ENCODE assay signal across 9 cellular contexts in genomic region chr1:27632387-27633297, GRCh38. TPM values are rescaled to one million over a fixed set of nuclear protein-coding genes. Genes with fewer than 3 reads are reported as not detected.
A peak's percentile ranks its signal among the peaks of the same experiment; 100 is the strongest.
DNase-seq lines count a peak whose midpoint lies in the region; ATAC-seq, FAIRE-seq and TF ChIP-seq lines count a peak whose summit lies in the region.
"Had no signal": no experiment of that assay in that cellular context is flagged by ENCODE, and none has a peak within 500 bp of the region (broad histone marks: within the 10 kb centered on the region; RNA-seq: fewer than 3 reads in every experiment).

No MANE protein-coding gene starts in this region.

- peak overlapping the region; percentile 49 for H3K27ac ChIP-seq in muscle layer of duodenum (ENCODE audit: low read length)
- H3K27ac ChIP-seq in tibial artery: no peak overlapping the region

- H3K4me1 Mint-ChIP-seq in progenitor cell of endocrine pancreas (ENCODE audit: low read depth): no peaks in the 10 kb centered on the region

- H3K4me3 Mint-ChIP-seq in progenitor cell of endocrine pancreas (ENCODE audit: low read depth): no peak overlapping the region

- DNase-seq in activated T-cell treated with anti-CD3 and anti-CD28 coated beads for 48 hours (ENCODE audit: low read depth) (peak; percentile 60), tibial artery (no peak), HPDE6-E6E7 (ENCODE audit: extremely low spot score) (no peak), progenitor cell of endocrine pancreas (ENCODE audit: low spot score, unreplicated experiment) (no peak), D721Med (ENCODE audit: insufficient read length, low spot score) (no peak)

- TF ChIP-seq POLR2A in GM18526 (IDR thresholded peaks at IDR 0.05; ENCODE audit: extremely low read depth, insufficient read length): peak; percentile 26

- H3K36me3 Mint-ChIP-seq in progenitor cell of endocrine pancreas (ENCODE audit: insufficient read depth): no peaks in the 10 kb centered on the region

- H3K9me3 ChIP-seq in muscle layer of duodenum (ENCODE audit: control insufficient read depth in 1 of 2, low read length in 2 of 2): no peaks in the 10 kb centered on the region
- H3K9me3 ChIP-seq in tibial artery: no peaks in the 10 kb centered on the region

- peaks cover 7% of the 10 kb centered on the region for H3K27me3 ChIP-seq in muscle layer of duodenum (ENCODE audit: low read depth, low read length)
- peaks cover 0 to 27% of the 10 kb centered on the region in 2 donors for H3K27me3 ChIP-seq in tibial artery

- peaks cover 70% of the 10 kb centered on the region for H3K27me3 Mint-ChIP-seq in progenitor cell of endocrine pancreas

- H3K27ac Mint-ChIP-seq in progenitor cell of endocrine pancreas: no peak overlapping the region

- ATAC-seq in HG03108 (IDR thresholded peaks at IDR 0.05; ENCODE audit: unreplicated experiment): peak; percentile 27

- no peak for FAIRE-seq in D721Med (lab: Jason Lieb, UNC)

- intact Hi-C loops in tibial artery (cut with DNase I; ENCODE audit: low total_unique reads): no loop called here

- H3K4me1 ChIP-seq in muscle layer of duodenum (ENCODE audit: control insufficient read depth in 1 of 2, insufficient read depth in 2 of 2, low read length in 2 of 2): peaks cover 0 to 6% of the 10 kb centered on the region in 2 donors
- peaks cover 0 to 19% (median 12%) of the 10 kb centered on the region in 4 donors for H3K4me1 ChIP-seq in tibial artery

- TF ChIP-seq CTCF in tibial artery (IDR thresholded peaks at IDR 0.05) (no peak), progenitor cell of endocrine pancreas (IDR thresholded peaks at IDR 0.05; ENCODE audit: unreplicated experiment) (no peak), D721Med (IDR thresholded peaks at IDR 0.05; ENCODE audit: insufficient read depth, missing control alignments) (no peak)

- no peaks in the 10 kb centered on the region for H3K9me3 Mint-ChIP-seq in progenitor cell of endocrine pancreas (ENCODE audit: low read depth)

- H3K4me3 ChIP-seq in muscle layer of duodenum (ENCODE audit: low read depth in 1 of 2, low read length in 2 of 2) (peak overlapping the region; percentile 11 to 60), tibial artery (no peak overlapping the region)

- H3K36me3 ChIP-seq in muscle layer of duodenum (ENCODE audit: control insufficient read depth in 1 of 2, insufficient read depth in 2 of 2, low read length in 2 of 2) (no peaks in the 10 kb centered on the region), tibial artery (no peaks in the 10 kb centered on the region)

RNA-seq across cellular contexts. Expression of gene FGR, which starts 2.3 kb away (rescaled TPM):
- total RNA-seq in progenitor cell of endocrine pancreas: not detected in 2 replicates
- total RNA-seq: fibroblast of villous mesenchyme had no signal

RNA-seq across cellular contexts. Expression of gene AHDC1, which starts 28.7 kb away (rescaled TPM):
- 53.3 and 56.3 TPM in 2 replicates for total RNA-seq in progenitor cell of endocrine pancreas

RNA-seq across cellular contexts. Expression of gene IFI6, which starts 39.4 kb away (rescaled TPM):
- total RNA-seq in progenitor cell of endocrine pancreas: 4.4 and 5.7 TPM in 2 replicates

Comparison
In these comparisons a context has a peak if more than half of its experiments do, and no peak if none do; other contexts are left out.
1. H3K4me3 ChIP-seq: peak in muscle layer of duodenum (2 of 2); none in tibial artery (0 of 2).